ENCODE assay signal across 1 cellular context in genomic region chr1:11099310-11100148, GRCh38.
TF ChIP-seq lines count a peak whose summit lies in the region.

TSS of gene EXOSC10 (minus strand) at chr1:11099869. CDS start at chr1:11099831, 38 bp downstream.

TF ChIP-seq in HepG2, 621 proteins besides CTCF, POLR2A, EP300 and RAD21 (continued from another document):
- no peak for TF ChIP-seq PRDM10 (CRISPR knock-in tag; IDR thresholded peaks at IDR 0.05; ENCODE audit: low read depth)
- TF ChIP-seq ZBTB38 (CRISPR knock-in tag; IDR thresholded peaks at IDR 0.05) = no peak; the same call in 1 of the 2 replicates
- peak; percentile 63; the same call in 1 of the 2 replicates for TF ChIP-seq ZNF160 (CRISPR knock-in tag; IDR thresholded peaks at IDR 0.05)
- TF ChIP-seq DPF2 (CRISPR knock-in tag; IDR thresholded peaks at IDR 0.05; ENCODE audit: borderline replicate concordance, low read depth) = no peak
- TF ChIP-seq, protein P1, sequence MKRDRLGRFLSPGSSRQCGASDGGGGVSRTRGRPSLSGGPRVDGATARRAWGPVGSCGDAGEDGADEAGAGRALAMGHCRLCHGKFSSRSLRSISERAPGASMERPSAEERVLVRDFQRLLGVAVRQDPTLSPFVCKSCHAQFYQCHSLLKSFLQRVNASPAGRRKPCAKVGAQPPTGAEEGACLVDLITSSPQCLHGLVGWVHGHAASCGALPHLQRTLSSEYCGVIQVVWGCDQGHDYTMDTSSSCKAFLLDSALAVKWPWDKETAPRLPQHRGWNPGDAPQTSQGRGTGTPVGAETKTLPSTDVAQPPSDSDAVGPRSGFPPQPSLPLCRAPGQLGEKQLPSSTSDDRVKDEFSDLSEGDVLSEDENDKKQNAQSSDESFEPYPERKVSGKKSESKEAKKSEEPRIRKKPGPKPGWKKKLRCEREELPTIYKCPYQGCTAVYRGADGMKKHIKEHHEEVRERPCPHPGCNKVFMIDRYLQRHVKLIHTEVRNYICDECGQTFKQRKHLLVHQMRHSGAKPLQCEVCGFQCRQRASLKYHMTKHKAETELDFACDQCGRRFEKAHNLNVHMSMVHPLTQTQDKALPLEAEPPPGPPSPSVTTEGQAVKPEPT (CRISPR knock-in tag; IDR thresholded peaks at IDR 0.05; ENCODE audit: low read depth) = peak; percentile 49; the same call in 1 of the 2 replicates
- TF ChIP-seq ADNP (CRISPR knock-in tag; IDR thresholded peaks at IDR 0.05) = no peak
- TF ChIP-seq, protein P2, sequence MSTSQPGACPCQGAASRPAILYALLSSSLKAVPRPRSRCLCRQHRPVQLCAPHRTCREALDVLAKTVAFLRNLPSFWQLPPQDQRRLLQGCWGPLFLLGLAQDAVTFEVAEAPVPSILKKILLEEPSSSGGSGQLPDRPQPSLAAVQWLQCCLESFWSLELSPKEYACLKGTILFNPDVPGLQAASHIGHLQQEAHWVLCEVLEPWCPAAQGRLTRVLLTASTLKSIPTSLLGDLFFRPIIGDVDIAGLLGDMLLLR (CRISPR knock-in tag; IDR thresholded peaks at IDR 0.05) = peak; percentile 73; the same call in 1 of the 2 replicates
- TF ChIP-seq ZBTB34 (CRISPR knock-in tag; IDR thresholded peaks at IDR 0.05) = no peak
- peak; percentile 49; the same call in 1 of the 2 replicates for TF ChIP-seq TBX2 (CRISPR knock-in tag; IDR thresholded peaks at IDR 0.05; ENCODE audit: borderline replicate concordance)
- 0 out of 2 replicates have a peak, but pooled peaks have one; percentile 16 for TF ChIP-seq CREB3 (CRISPR knock-in tag; IDR thresholded peaks at IDR 0.05)
- TF ChIP-seq NFKBIZ (CRISPR knock-in tag; IDR thresholded peaks at IDR 0.05) = peak; percentile 29; the same call in 1 of the 2 replicates
- peak; percentile 83 for TF ChIP-seq YEATS4 (CRISPR knock-in tag; IDR thresholded peaks at IDR 0.05; ENCODE audit: borderline replicate concordance)
- TF ChIP-seq KDM2A (CRISPR knock-in tag; IDR thresholded peaks at IDR 0.05; ENCODE audit: borderline replicate concordance, low read depth) = peak; percentile 91
- no peak for TF ChIP-seq IRX3 (CRISPR knock-in tag; IDR thresholded peaks at IDR 0.05; ENCODE audit: borderline replicate concordance, low read depth)
- TF ChIP-seq ARID3A (IDR thresholded peaks at IDR 0.05; ENCODE audit: low read depth, low read length) = 0 out of 2 replicates have a peak, but pooled peaks have one; percentile 27
- TF ChIP-seq SETDB1 (CRISPR knock-in tag; IDR thresholded peaks at IDR 0.05; ENCODE audit: borderline replicate concordance) = no peak
- no peak for TF ChIP-seq RXRB (CRISPR knock-in tag; IDR thresholded peaks at IDR 0.05; ENCODE audit: borderline replicate concordance)
- no peak for TF ChIP-seq SKI (IDR thresholded peaks at IDR 0.05; ENCODE audit: partially characterized antibody)
- TF ChIP-seq ZNF503 (CRISPR knock-in tag; IDR thresholded peaks at IDR 0.05) = peak; percentile 51; the same call in 1 of the 2 replicates
- TF ChIP-seq ATAD3A (CRISPR knock-in tag; IDR thresholded peaks at IDR 0.05) = no peak
- no peak for TF ChIP-seq CAMTA2 (CRISPR knock-in tag; IDR thresholded peaks at IDR 0.05; ENCODE audit: borderline replicate concordance)
- TF ChIP-seq ZNF337 (CRISPR knock-in tag; IDR thresholded peaks at IDR 0.05; ENCODE audit: borderline replicate concordance, low read depth) = no peak
- TF ChIP-seq BRD4 (CRISPR knock-in tag; IDR thresholded peaks at IDR 0.05) = peak; percentile 79
- no peak for TF ChIP-seq ZSCAN30 (CRISPR knock-in tag; IDR thresholded peaks at IDR 0.05)
- TF ChIP-seq SMAD9 (CRISPR knock-in tag; IDR thresholded peaks at IDR 0.05) = no peak
- no peak for TF ChIP-seq ZBTB39 (CRISPR knock-in tag; IDR thresholded peaks at IDR 0.05)
- TF ChIP-seq POGZ (CRISPR knock-in tag; IDR thresholded peaks at IDR 0.05) = peak; percentile 34; the same call in 1 of the 2 replicates
